2 cellular contexts compared by ENCODE assay signal in genomic region chr14:64110832-64111231, GRCh38.
TF ChIP-seq lines count a peak whose summit lies in the region.

No MANE protein-coding gene starts in this region.

TF ChIP-seq in liver, 16 proteins besides CTCF, POLR2A, EP300 and RAD21 (continued from another document):
- TF ChIP-seq REST (IDR thresholded peaks at IDR 0.05): no peak
- TF ChIP-seq FOXA2 (IDR thresholded peaks at IDR 0.05): no peak
- TF ChIP-seq YY1 (IDR thresholded peaks at IDR 0.05): no peak
- no peak for TF ChIP-seq ATF3 (IDR thresholded peaks at IDR 0.05)
- TF ChIP-seq HNF4A (conservative IDR thresholded peaks at IDR 0.05): no peak
- no peak for TF ChIP-seq RXRA (IDR thresholded peaks at IDR 0.05)
- TF ChIP-seq SP1 (IDR thresholded peaks at IDR 0.05): no peak
- no peak for TF ChIP-seq HNF4G (IDR thresholded peaks at IDR 0.05)
- no peak for TF ChIP-seq FOXA1 (IDR thresholded peaks at IDR 0.05)
- TF ChIP-seq MAX (IDR thresholded peaks at IDR 0.05): no peak
- TF ChIP-seq TAF1 (conservative IDR thresholded peaks at IDR 0.05): no peak
- TF ChIP-seq JUND (IDR thresholded peaks at IDR 0.05): no peak
- no peak for TF ChIP-seq ZBTB33 (IDR thresholded peaks at IDR 0.05)

TF ChIP-seq in HepG2, 621 proteins besides CTCF, POLR2A, EP300 and RAD21 (continued from another document):
- TF ChIP-seq ELK4 (CRISPR knock-in tag; IDR thresholded peaks at IDR 0.05; ENCODE audit: borderline replicate concordance): no peak
- TF ChIP-seq BRD4 (CRISPR knock-in tag; IDR thresholded peaks at IDR 0.05): no peak
- no peak for TF ChIP-seq ZNF772 (CRISPR knock-in tag; IDR thresholded peaks at IDR 0.05)
- TF ChIP-seq ZMYM4 (CRISPR knock-in tag; IDR thresholded peaks at IDR 0.05): no peak
- no peak for TF ChIP-seq ZNF670 (CRISPR knock-in tag; IDR thresholded peaks at IDR 0.05; ENCODE audit: borderline replicate concordance)
- no peak for TF ChIP-seq NR2C2 (CRISPR knock-in tag; IDR thresholded peaks at IDR 0.05; ENCODE audit: borderline replicate concordance)
- TF ChIP-seq CBX2 (IDR thresholded peaks at IDR 0.05; ENCODE audit: low read depth, low read length): no peak
- TF ChIP-seq CBX2 (CRISPR knock-in tag; IDR thresholded peaks at IDR 0.05; ENCODE audit: low read depth): no peak
- no peak for TF ChIP-seq ZNF121 (CRISPR knock-in tag; IDR thresholded peaks at IDR 0.05)
- TF ChIP-seq ATM (IDR thresholded peaks at IDR 0.05; ENCODE audit: borderline replicate concordance): no peak
- TF ChIP-seq TBP (CRISPR knock-in tag; IDR thresholded peaks at IDR 0.05): no peak
- TF ChIP-seq FOXA1 (IDR thresholded peaks at IDR 0.05): no peak
- no peak for TF ChIP-seq FOXA1 (CRISPR knock-in tag; IDR thresholded peaks at IDR 0.05)
- no peak for TF ChIP-seq AHDC1 (CRISPR knock-in tag; IDR thresholded peaks at IDR 0.05; ENCODE audit: borderline replicate concordance)
- no peak for TF ChIP-seq NFKB2 (CRISPR knock-in tag; IDR thresholded peaks at IDR 0.05; ENCODE audit: borderline replicate concordance)
- TF ChIP-seq DRAP1 (CRISPR knock-in tag; IDR thresholded peaks at IDR 0.05): no peak
- TF ChIP-seq ZNF609 (CRISPR knock-in tag; IDR thresholded peaks at IDR 0.05; ENCODE audit: borderline replicate concordance): no peak
- no peak for TF ChIP-seq ZNF264 (CRISPR knock-in tag; IDR thresholded peaks at IDR 0.05)
- TF ChIP-seq PREB (CRISPR knock-in tag; IDR thresholded peaks at IDR 0.05): no peak
